8 cellular contexts compared by ENCODE assay signal in genomic region chr16:56931253-56931768, GRCh38.
A peak's percentile ranks its signal among the peaks of the same experiment; 100 is the strongest.
DNase-seq lines count a peak whose midpoint lies in the region; ATAC-seq and TF ChIP-seq lines count a peak whose summit lies in the region.

No MANE protein-coding gene starts in this region.

- H3K4me3 ChIP-seq in HL-60 (replicated peaks; ENCODE audit: insufficient read depth, low read length) (peak overlapping the region; percentile 32), iPS-11a (ENCODE audit: low read depth, low read length) (peak overlapping the region; percentile 24)

- H3K4me3 Mint-ChIP-seq in activated naive CD4-positive, alpha-beta T cell treated with anti-CD3 and anti-CD28 coated beads, Interleukin-2, amount 50 U/mL, for 24 hours, result peak overlapping the region; percentile 73
- H3K4me3 Mint-ChIP-seq in stimulated activated naive B cell treated with anti-CD40 and anti-IgM and Interleukin-4, amounts not matched to agents 10 μg/mL and 1 μg/mL and 100 μg/mL, for 72 hours, result peak overlapping the region; percentile 99

- H3K9me3 Mint-ChIP-seq in activated naive CD4-positive, alpha-beta T cell treated with anti-CD3 and anti-CD28 coated beads, Interleukin-2, amount 50 U/mL, for 24 hours, result no peaks in the 10 kb centered on the region
- peaks cover 0 to 3% of the 10 kb centered on the region in 2 donors for H3K9me3 Mint-ChIP-seq in stimulated activated naive B cell treated with anti-CD40 and anti-IgM and Interleukin-4, amounts not matched to agents 10 μg/mL and 1 μg/mL and 100 μg/mL, for 72 hours

- DNase-seq in GM10266 (ENCODE audit: extremely low spot score) (peak; percentile 69), HL-60 (ENCODE audit: low read depth in 1 of 2, low spot score in 1 of 2) (no peak), GDM1 (lab: John Stamatoyannopoulos, UW) (no peak), COLO668 (lab: John Stamatoyannopoulos, UW; ENCODE audit: unreplicated experiment) (no peak)
- DNase-seq in stimulated activated naive B cell treated with anti-CD40 and anti-IgM and Interleukin-4, amounts not matched to agents 10 μg/mL and 1 μg/mL and 100 μg/mL, for 72 hours, result no peak

- H3K27me3 Mint-ChIP-seq in activated naive CD4-positive, alpha-beta T cell treated with anti-CD3 and anti-CD28 coated beads, Interleukin-2, amount 50 U/mL, for 24 hours, result no peaks in the 10 kb centered on the region
- H3K27me3 Mint-ChIP-seq in stimulated activated naive B cell treated with anti-CD40 and anti-IgM and Interleukin-4, amounts not matched to agents 10 μg/mL and 1 μg/mL and 100 μg/mL, for 72 hours, result no peaks in the 10 kb centered on the region

- peak overlapping the region; percentile 92 for H3K27ac ChIP-seq in HL-60 (replicated peaks)

- no peak for TF ChIP-seq CTCF in GM10266 (IDR thresholded peaks at IDR 0.05; ENCODE audit: control insufficient read depth, insufficient read depth, low read depth, missing control alignments)
- no peak for TF ChIP-seq CTCF in HL-60 (IDR thresholded peaks at IDR 0.05; ENCODE audit: insufficient read depth, low read length)

- H3K36me3 Mint-ChIP-seq in activated naive CD4-positive, alpha-beta T cell treated with anti-CD3 and anti-CD28 coated beads, Interleukin-2, amount 50 U/mL, for 24 hours, result peaks cover 22% of the 10 kb centered on the region
- peaks cover 38 to 46% of the 10 kb centered on the region in 2 donors for H3K36me3 Mint-ChIP-seq in stimulated activated naive B cell treated with anti-CD40 and anti-IgM and Interleukin-4, amounts not matched to agents 10 μg/mL and 1 μg/mL and 100 μg/mL, for 72 hours

- peaks cover 31% of the 10 kb centered on the region for H3K4me1 Mint-ChIP-seq in activated naive CD4-positive, alpha-beta T cell treated with anti-CD3 and anti-CD28 coated beads, Interleukin-2, amount 50 U/mL, for 24 hours
- H3K4me1 Mint-ChIP-seq in stimulated activated naive B cell treated with anti-CD40 and anti-IgM and Interleukin-4, amounts not matched to agents 10 μg/mL and 1 μg/mL and 100 μg/mL, for 72 hours, result peaks cover 29 to 61% of the 10 kb centered on the region in 2 donors

- peak; percentile 46 for ATAC-seq in GM21447 (IDR thresholded peaks at IDR 0.05; ENCODE audit: unreplicated experiment)
- ATAC-seq in stimulated activated naive B cell treated with anti-CD40 and anti-IgM and Interleukin-4, amounts not matched to agents 10 μg/mL and 1 μg/mL and 100 μg/mL, for 72 hours (replicated peaks), result peak; percentile 65 to 66

- H3K27me3 ChIP-seq in HL-60 (ENCODE audit: insufficient read depth, poor library complexity, severe bottlenecking), result no peaks in the 10 kb centered on the region

- H3K27ac Mint-ChIP-seq in activated naive CD4-positive, alpha-beta T cell treated with anti-CD3 and anti-CD28 coated beads, Interleukin-2, amount 50 U/mL, for 24 hours, result peak overlapping the region; percentile 99
- H3K27ac Mint-ChIP-seq in stimulated activated naive B cell treated with anti-CD40 and anti-IgM and Interleukin-4, amounts not matched to agents 10 μg/mL and 1 μg/mL and 100 μg/mL, for 72 hours, result peak overlapping the region; percentile 100
